Comparison of ENCODE assay signal across 10 cellular contexts in genomic region chr2:207254526-207255464, GRCh38.
DNase-seq lines count a peak whose midpoint lies in the region; ATAC-seq and TF ChIP-seq lines count a peak whose summit lies in the region.
"Had no signal": no experiment of that assay in that cellular context is flagged by ENCODE, and none has a peak within 500 bp of the region (broad histone marks: within the 10 kb centered on the region; RNA-seq: fewer than 3 reads in every experiment).

No MANE protein-coding gene starts in this region.

- H3F3A ChIP-seq in GM23248 (ENCODE audit: insufficient read depth) (peaks cover 81% of the 10 kb centered on the region), PC-3 (ENCODE audit: low read length, unreplicated experiment) (peaks cover 4% of the 10 kb centered on the region), smooth muscle cell (ENCODE audit: low read depth) (peaks cover 11% of the 10 kb centered on the region)

- H4K20me1 ChIP-seq in GM23248 (ENCODE audit: insufficient read depth), result no peaks in the 10 kb centered on the region
- H4K20me1 ChIP-seq in PC-3 (ENCODE audit: low read length), result no peaks in the 10 kb centered on the region
- no peaks in the 10 kb centered on the region for H4K20me1 ChIP-seq in smooth muscle cell (ENCODE audit: low read depth)

- WGBS in GM23248 (ENCODE audit: low coverage in 1 of 2, low lambda C conversion rate in 2 of 2, missing lambda C conversion rate in 2 of 2), 2 experiments, result 7 to 9% methylated on average over 9 of the region's 9 CpGs
- WGBS in smooth muscle cell (ENCODE audit: low lambda C conversion rate), result 56% methylated on average over 9 of the region's 9 CpGs

- no peaks in the 10 kb centered on the region for H3K27me3 Mint-ChIP-seq in activated naive CD4-positive, alpha-beta T cell treated with anti-CD3 and anti-CD28 coated beads for 36 hours (ENCODE audit: low read depth)

- no peak overlapping the region for H3K4me3 Mint-ChIP-seq in activated naive CD4-positive, alpha-beta T cell treated with anti-CD3 and anti-CD28 coated beads for 36 hours
- H3K4me3 Mint-ChIP-seq: activated CD8-positive, alpha-beta T cell treated with anti-CD3 and anti-CD28 coated beads for 36 hours had no signal

- H3K27ac Mint-ChIP-seq in activated naive CD4-positive, alpha-beta T cell treated with anti-CD3 and anti-CD28 coated beads for 36 hours, result no peak overlapping the region
- H3K27ac Mint-ChIP-seq: activated CD8-positive, alpha-beta T cell treated with anti-CD3 and anti-CD28 coated beads for 36 hours had no signal

- no peaks in the 10 kb centered on the region for H3K9me3 Mint-ChIP-seq in activated naive CD4-positive, alpha-beta T cell treated with anti-CD3 and anti-CD28 coated beads for 36 hours
- H3K9me3 Mint-ChIP-seq: activated CD8-positive, alpha-beta T cell treated with anti-CD3 and anti-CD28 coated beads for 36 hours had no signal

- DNase-seq in GM23248 (peak; percentile 82), PC-3 (peak; percentile 57), epithelial cell of esophagus (ENCODE audit: low read depth) (peak; percentile 56), smooth muscle cell (lab: John Stamatoyannopoulos, UW; ENCODE audit: unreplicated experiment) (no peak), HuH-7.5 (ENCODE audit: low spot score) (no peak)
- no peak for DNase-seq in activated naive CD4-positive, alpha-beta T cell treated with anti-CD3 and anti-CD28 coated beads for 36 hours
- DNase-seq: activated CD8-positive, alpha-beta T cell treated with anti-CD3 and anti-CD28 coated beads for 36 hours; left cardiac atrium; stimulated activated CD4-positive, alpha-beta T cell treated with anti-CD3 and anti-CD28 coated beads, Interleukin-12 subunit alpha, Interleukin-12 subunit beta, amount 100 ng/mL, for 4 hours had no signal

- peak overlapping the region; percentile 79 for H3K9ac ChIP-seq in GM23248
- no peak overlapping the region for H3K9ac ChIP-seq in PC-3 (ENCODE audit: low read length)
- no peak overlapping the region for H3K9ac ChIP-seq in smooth muscle cell (ENCODE audit: low read depth)

- H2AFZ ChIP-seq in GM23248 (no peak overlapping the region), PC-3 (ENCODE audit: low read length) (peak overlapping the region; percentile 31; the same call in 1 of the 2 replicates), smooth muscle cell (ENCODE audit: low read depth) (no peak overlapping the region)

- TF ChIP-seq CTCF in PC-3 (conservative IDR thresholded peaks at IDR 0.05; ENCODE audit: low read depth, low read length) (no peak), epithelial cell of esophagus (IDR thresholded peaks at IDR 0.05; ENCODE audit: insufficient read depth, low read depth, low read length, missing control alignments) (no peak), smooth muscle cell (IDR thresholded peaks at IDR 0.05; ENCODE audit: borderline replicate concordance, insufficient read depth, poor library complexity, severe bottlenecking) (no peak)

- intact Hi-C loops in PC-3 (cut with micrococcal nuclease), result loop anchor here (5.0 kb wide), 1 partner anchor 272 kb away; no protein-coding TSS in a partner anchor
- intact Hi-C loops in activated naive CD4-positive, alpha-beta T cell treated with anti-CD3 and anti-CD28 coated beads for 36 hours (cut with micrococcal nuclease), result no loop called here

- BruUV-seq in PC-3 (replicated peaks; lab: Mats Ljungman, UMichigan), result no TSS peak

- POLR2A ChIA-PET in PC-3 (lab: Charles Lee; ENCODE audit: unreplicated experiment), result interaction anchor here (0.7 kb wide), 1 partner anchor 35 kb away, joined by 4 read pairs; no protein-coding TSS in a partner anchor

- H3K27ac ChIP-seq in GM23248 (peak overlapping the region; percentile 94), PC-3 (ENCODE audit: low read length) (peak overlapping the region; percentile 46), smooth muscle cell (ENCODE audit: low read depth) (peak overlapping the region; percentile 64)

- H3K9me2 ChIP-seq in GM23248 (ENCODE audit: insufficient read depth) (no peaks in the 10 kb centered on the region), PC-3 (replicated peaks; ENCODE audit: low read length) (no peaks in the 10 kb centered on the region)

- peak; percentile 7 for ATAC-seq in PC-3
- ATAC-seq in HG02623 (IDR thresholded peaks at IDR 0.05; ENCODE audit: unreplicated experiment), result no peak
- ATAC-seq: activated CD8-positive, alpha-beta T cell treated with anti-CD3 and anti-CD28 coated beads for 36 hours had no signal

- H3K36me3 ChIP-seq in GM23248 (ENCODE audit: low read depth) (no peaks in the 10 kb centered on the region), PC-3 (ENCODE audit: low read depth, low read length) (no peaks in the 10 kb centered on the region), smooth muscle cell (ENCODE audit: low read depth) (no peaks in the 10 kb centered on the region)

- no peaks in the 10 kb centered on the region for H3K36me3 Mint-ChIP-seq in activated naive CD4-positive, alpha-beta T cell treated with anti-CD3 and anti-CD28 coated beads for 36 hours (ENCODE audit: low read depth)

- H3K79me2 ChIP-seq in GM23248 (ENCODE audit: insufficient read depth) (no peaks in the 10 kb centered on the region), PC-3 (ENCODE audit: low read length) (no peaks in the 10 kb centered on the region), smooth muscle cell (ENCODE audit: low read depth) (no peaks in the 10 kb centered on the region)

- H3K4me1 ChIP-seq in GM23248 (ENCODE audit: insufficient read depth) (peaks cover 94% of the 10 kb centered on the region), PC-3 (ENCODE audit: insufficient read depth, low read length) (peaks cover 85% of the 10 kb centered on the region), smooth muscle cell (ENCODE audit: low read depth) (peaks cover 33% of the 10 kb centered on the region)

- peaks cover 10% of the 10 kb centered on the region for H3K4me1 Mint-ChIP-seq in activated naive CD4-positive, alpha-beta T cell treated with anti-CD3 and anti-CD28 coated beads for 36 hours (ENCODE audit: low read depth)

- H3K4me2 ChIP-seq in GM23248 (ENCODE audit: unreplicated experiment) (peak overlapping the region; percentile 82), PC-3 (ENCODE audit: low read length) (peak overlapping the region; percentile 42), smooth muscle cell (peak overlapping the region; percentile 37)

- CTCF ChIA-PET in PC-3 (lab: Charles Lee), result interaction anchor here (0.6 kb wide), 1 partner anchor 216 kb away, joined by 3 read pairs; no protein-coding TSS in a partner anchor
- CTCF ChIA-PET in activated naive CD4-positive, alpha-beta T cell treated with anti-CD3 and anti-CD28 coated beads for 36 hours (lab: Charles Lee), result no interaction called here

- H3K27me3 ChIP-seq in GM23248 (replicated peaks; ENCODE audit: insufficient read depth) (no peaks in the 10 kb centered on the region), PC-3 (ENCODE audit: low read length) (no peaks in the 10 kb centered on the region), smooth muscle cell (ENCODE audit: low read depth) (no peaks in the 10 kb centered on the region)

- H3K9me3 ChIP-seq in GM23248 (ENCODE audit: low read depth), result no peaks in the 10 kb centered on the region
- H3K9me3 ChIP-seq in PC-3 (ENCODE audit: low read length), result no peaks in the 10 kb centered on the region
- no peaks in the 10 kb centered on the region for H3K9me3 ChIP-seq in smooth muscle cell (replicated peaks; ENCODE audit: low read depth)

- in situ Hi-C loops in GM23248 (cut with MboI), result no loop called here

- H3K4me3 ChIP-seq in GM23248 (peak overlapping the region; percentile 53), PC-3 (ENCODE audit: low read length) (no peak overlapping the region), epithelial cell of esophagus (ENCODE audit: low read length) (no peak overlapping the region), smooth muscle cell (no peak overlapping the region)

Comparison
In these comparisons a context has a peak if more than half of its experiments do, and no peak if none do; other contexts are left out.
1. DNase-seq: peak in GM23248 (single experiment), PC-3 (single experiment) and epithelial cell of esophagus (single experiment); none in smooth muscle cell (single experiment), HuH-7.5 (single experiment) and activated naive CD4-positive, alpha-beta T cell treated with anti-CD3 and anti-CD28 coated beads for 36 hours (single experiment).
2. Peak in every context shown above with its lines, with median percentiles within 50 percentile points of each other: H3K27ac ChIP-seq and H3K4me2 ChIP-seq.